In genomic region chr2:111135910-111136297, GRCh38 we compare ENCODE assay signal across 10 cellular contexts. TPM values are rescaled to one million over a fixed set of nuclear protein-coding genes. Genes with fewer than 3 reads are reported as not detected.
DNase-seq lines count a peak whose midpoint lies in the region; ATAC-seq and TF ChIP-seq lines count a peak whose summit lies in the region.
"Had no signal": no experiment of that assay in that cellular context is flagged by ENCODE, and none has a peak within 500 bp of the region (broad histone marks: within the 10 kb centered on the region; RNA-seq: fewer than 3 reads in every experiment).

No MANE protein-coding gene starts in this region.

- no peak overlapping the region for H3K9ac ChIP-seq in mammary epithelial cell (ENCODE audit: insufficient read depth, low read length)

- intact Hi-C loops in Calu3 (cut with micrococcal nuclease; ENCODE audit: unreplicated experiment) = no loop called here
- intact Hi-C loops in mammary epithelial cell (cut with micrococcal nuclease) = no loop called here

- H4K20me1 ChIP-seq in mammary epithelial cell (ENCODE audit: insufficient read depth, low read length) = no peaks in the 10 kb centered on the region

- DNase-seq in Calu3 (peak; percentile 11), HuH-7 (ENCODE audit: low spot score) (peak; percentile 43), mammary epithelial cell (no peak), lung (ENCODE audit: low spot score) (peak; percentile 31), NCI-H128 (lab: John Stamatoyannopoulos, UW; ENCODE audit: unreplicated experiment) (no peak)
- DNase-seq in activated CD8-positive, alpha-beta memory T cell treated with anti-CD3 and anti-CD28 coated beads, Interleukin-2, amount 50 U/mL, for 48 hours = no peak
- no peak for DNase-seq in activated CD4-positive, alpha-beta T cell treated with anti-CD3 and anti-CD28 coated beads for 4 hours
- DNase-seq: activated T-cell treated with anti-CD3 and anti-CD28 coated beads, Interleukin-2, amount 50 U/mL, for 72 hours had no signal

- H3K9me3 ChIP-seq in mammary epithelial cell (replicated peaks; ENCODE audit: insufficient read depth, low read length) (no peaks in the 10 kb centered on the region), lung (ENCODE audit: control insufficient read depth in 2 of 2, insufficient read depth in 1 of 2, low read length in 1 of 2) (peaks cover 0 to 1% of the 10 kb centered on the region in 2 donors)

- peaks cover 35% of the 10 kb centered on the region for H3K79me2 ChIP-seq in mammary epithelial cell (ENCODE audit: insufficient read depth, low read length)

- peaks cover 7% of the 10 kb centered on the region for H3K4me1 Mint-ChIP-seq in Calu3 (ENCODE audit: low read depth, unreplicated experiment)

- H3K4me1 ChIP-seq in mammary epithelial cell (ENCODE audit: insufficient read depth, low read length) = peaks cover 9% of the 10 kb centered on the region
- H3K4me1 ChIP-seq in lung (ENCODE audit: control insufficient read depth in 2 of 2, insufficient read depth in 2 of 2, low read length in 2 of 2) = peaks cover 5 to 8% of the 10 kb centered on the region in 2 donors

- in situ Hi-C loops in mammary epithelial cell (cut with MboI; ENCODE audit: low sequenced_read_pairs in 2 of 2) = no loop called here

- 65% methylated on average over 9 of the region's 9 CpGs for WGBS in mammary epithelial cell (ENCODE audit: low coverage, missing lambda C conversion rate)
- WGBS in lung, 2 donors = 53 to 65% methylated on average over 9 of the region's 9 CpGs

- H3K9me3 Mint-ChIP-seq in Calu3 (ENCODE audit: low read depth, unreplicated experiment) = no peaks in the 10 kb centered on the region
- H3K9me3 Mint-ChIP-seq: activated T-cell treated with anti-CD3 and anti-CD28 coated beads, Interleukin-2, amount 50 U/mL, for 72 hours had no signal

- H3K27me3 Mint-ChIP-seq in Calu3 (ENCODE audit: unreplicated experiment) = no peaks in the 10 kb centered on the region

- CTCF ChIA-PET in Calu3 (lab: Charles Lee) = no interaction called here
- CTCF ChIA-PET in mammary epithelial cell (lab: Charles Lee; ENCODE audit: low non-redundant PET) = no interaction called here

- no peak overlapping the region for H3K4me2 ChIP-seq in mammary epithelial cell (ENCODE audit: insufficient read depth, low read depth, low read length)

- H3K36me3 ChIP-seq in mammary epithelial cell (ENCODE audit: insufficient read depth, low read length) = no peaks in the 10 kb centered on the region
- H3K36me3 ChIP-seq in lung (ENCODE audit: control insufficient read depth in 2 of 2, insufficient read depth in 2 of 2, low read length in 2 of 2) = peaks cover 0 to 7% of the 10 kb centered on the region in 2 donors

- dilution Hi-C loops in mammary epithelial cell (cut with HindIII; ENCODE audit: low sequenced_read_pairs) = no loop called here

- no peak overlapping the region for H3K27ac Mint-ChIP-seq in Calu3 (ENCODE audit: unreplicated experiment)
- H3K27ac Mint-ChIP-seq: activated T-cell treated with anti-CD3 and anti-CD28 coated beads, Interleukin-2, amount 50 U/mL, for 72 hours had no signal

- H3K27me3 ChIP-seq in mammary epithelial cell (ENCODE audit: insufficient read depth, low read length) (no peaks in the 10 kb centered on the region), lung (ENCODE audit: control insufficient read depth, insufficient read depth) (no peaks in the 10 kb centered on the region)

- no peaks in the 10 kb centered on the region for H3K36me3 Mint-ChIP-seq in Calu3 (ENCODE audit: insufficient read depth, unreplicated experiment)

- ATAC-seq in lung (ENCODE audit: insufficient read depth, low FRiP score) = peak; percentile 41
- ATAC-seq in HG02870 (IDR thresholded peaks at IDR 0.05; ENCODE audit: unreplicated experiment) = no peak
- ATAC-seq: activated T-cell treated with anti-CD3 and anti-CD28 coated beads, Interleukin-2, amount 50 U/mL, for 72 hours had no signal

- BruUV-seq in Calu3 (replicated peaks; lab: Mats Ljungman, UMichigan) (no TSS peak), mammary epithelial cell (replicated peaks; lab: Mats Ljungman, UMichigan) (no TSS peak)

- no peak overlapping the region for H3K4me3 Mint-ChIP-seq in Calu3 (ENCODE audit: low read depth, unreplicated experiment)
- H3K4me3 Mint-ChIP-seq: activated T-cell treated with anti-CD3 and anti-CD28 coated beads, Interleukin-2, amount 50 U/mL, for 72 hours had no signal

- no peak for TF ChIP-seq CTCF in Calu3 (IDR thresholded peaks at IDR 0.05; ENCODE audit: unreplicated experiment)
- peak; percentile 3 to 8 for TF ChIP-seq CTCF in mammary epithelial cell (conservative IDR thresholded peaks at IDR 0.05 in 1 of 2, IDR thresholded peaks at IDR 0.05 in 1 of 2; ENCODE audit: extremely low read depth in 1 of 2, insufficient read depth in 1 of 2, low read depth in 1 of 2, low read length in 2 of 2)
- TF ChIP-seq CTCF in lung (IDR thresholded peaks at IDR 0.05; ENCODE audit: control extremely low read depth, extremely low read depth) = no peak

- H2AFZ ChIP-seq in mammary epithelial cell (ENCODE audit: low read depth, low read length) = no peak overlapping the region

- no peak overlapping the region for H3K27ac ChIP-seq in mammary epithelial cell (ENCODE audit: insufficient read depth, low read depth, low read length)
- no peak overlapping the region for H3K27ac ChIP-seq in lung (ENCODE audit: low read depth in 1 of 2, low read length in 1 of 2)
- H3K27ac ChIP-seq: epithelial cell of prostate had no signal

- H3K4me3 ChIP-seq in mammary epithelial cell (replicated peaks in 1 of 3; ENCODE audit: insufficient read depth in 1 of 3, low read depth in 2 of 3, low read length in 3 of 3) (no peak overlapping the region), lung (no peak overlapping the region)

RNA-seq across cellular contexts. Expression of gene BCL2L11, which starts 15.2 kb away (rescaled TPM):
- total RNA-seq in Calu3 (2022) = 17.6 and 18.4 TPM in 2 replicates
- total RNA-seq in mammary epithelial cell = 1 to 10 TPM; 7.3 to 9.7 TPM
- polyA plus RNA-seq in mammary epithelial cell = 6.2 TPM
- polyA minus RNA-seq in mammary epithelial cell = 4.8 TPM
- total RNA-seq in lung = 10 to 100 TPM; 15.9 to 24.2 TPM
- polyA plus RNA-seq in lung = 1 to 10 TPM; 3.8 to 9.2 TPM

Comparison
In these comparisons a context has a peak if more than half of its experiments do, and no peak if none do; other contexts are left out.
1. DNase-seq: peak in Calu3 (single experiment), HuH-7 (single experiment) and lung (single experiment); none in mammary epithelial cell (single experiment), activated CD8-positive, alpha-beta memory T cell treated with anti-CD3 and anti-CD28 coated beads, Interleukin-2, amount 50 U/mL, for 48 hours (single experiment), NCI-H128 (single experiment) and activated CD4-positive, alpha-beta T cell treated with anti-CD3 and anti-CD28 coated beads for 4 hours (0 of 2).
2. CTCF ChIP-seq: peak in mammary epithelial cell (2 of 2); none in Calu3 (single experiment) and lung (single experiment).